8 cellular contexts compared by ENCODE assay signal in genomic region chr11:7251836-7252682, GRCh38. TPM values are rescaled to one million over a fixed set of nuclear protein-coding genes. Genes with fewer than 3 reads are reported as not detected.
A peak's percentile ranks its signal among the peaks of the same experiment; 100 is the strongest.
DNase-seq lines count a peak whose midpoint lies in the region; FAIRE-seq and TF ChIP-seq lines count a peak whose summit lies in the region.

SYT9 (plus strand) TSS chr11:7251904; CDS start chr11:7252187, 283 bp downstream.

- no peak within 1 kb of the TSS for H3K9ac ChIP-seq in keratinocyte (ENCODE audit: control insufficient read depth, extremely low read depth, insufficient read depth, low read length)
- H3K9ac ChIP-seq in smooth muscle cell (ENCODE audit: low read depth): no peak within 1 kb of the TSS

- H3K4me1 ChIP-seq in keratinocyte (ENCODE audit: control insufficient read depth, extremely low read depth, insufficient read depth, low read length) (no peaks in the 10 kb centered on the region), smooth muscle cell (ENCODE audit: low read depth) (peaks cover 9% of the 10 kb centered on the region)

- peak within 1 kb of the TSS; percentile 33 for H3K27ac ChIP-seq in caudate nucleus (ENCODE audit: low read depth, low read length)
- no peak within 1 kb of the TSS for H3K27ac ChIP-seq in keratinocyte (ENCODE audit: control insufficient read depth, insufficient read depth, low read length)
- H3K27ac ChIP-seq in smooth muscle cell (ENCODE audit: low read depth): no peak within 1 kb of the TSS

- H2AFZ ChIP-seq in keratinocyte (ENCODE audit: control insufficient read depth, low read length) (peak within 1 kb of the TSS; percentile 78), smooth muscle cell (ENCODE audit: low read depth) (peak within 1 kb of the TSS; percentile 83)

- no peaks in the 10 kb centered on the region for H3K9me3 ChIP-seq in keratinocyte (ENCODE audit: control insufficient read depth, low read depth, low read length)
- H3K9me3 ChIP-seq in smooth muscle cell (replicated peaks; ENCODE audit: low read depth): no peaks in the 10 kb centered on the region

- H4K20me1 ChIP-seq in keratinocyte (ENCODE audit: control insufficient read depth, extremely low read depth, insufficient read depth, low read length) (no peaks in the 10 kb centered on the region), smooth muscle cell (ENCODE audit: low read depth) (no peaks in the 10 kb centered on the region)

- H3K4me3 ChIP-seq in keratinocyte (ENCODE audit: control insufficient read depth in 2 of 3, extremely low read depth in 1 of 3, insufficient read depth in 2 of 3, low read depth in 1 of 3, low read length in 3 of 3): peak within 1 kb of the TSS; percentile 38 to 59 (median 57)
- H3K4me3 ChIP-seq in smooth muscle cell: peak within 1 kb of the TSS; percentile 71

- FAIRE-seq in keratinocyte (lab: Jason Lieb, UNC): no peak

- H3K79me2 ChIP-seq in keratinocyte (ENCODE audit: control insufficient read depth, insufficient read depth, low read length) (no peaks in the 10 kb centered on the region), smooth muscle cell (ENCODE audit: low read depth) (no peaks in the 10 kb centered on the region)

- peaks cover 31% of the 10 kb centered on the region for H3K27me3 ChIP-seq in keratinocyte (ENCODE audit: control insufficient read depth, extremely low read depth, insufficient read depth, low read length)
- H3K27me3 ChIP-seq in smooth muscle cell (ENCODE audit: low read depth): peaks cover 83% of the 10 kb centered on the region

- TF ChIP-seq CTCF in GM20000 (IDR thresholded peaks at IDR 0.05; ENCODE audit: extremely low read depth, missing control alignments): no peak
- peak in 1 of 3 experiments; percentile 3 for TF ChIP-seq CTCF in keratinocyte (optimal IDR thresholded peaks at IDR 0.05 in 1 of 3, IDR thresholded peaks at IDR 0.05 in 1 of 3, conservative IDR thresholded peaks at IDR 0.05 in 1 of 3; ENCODE audit: extremely low read depth in 1 of 3, insufficient read depth in 2 of 3, low read length in 3 of 3)
- no peak for TF ChIP-seq CTCF in smooth muscle cell (IDR thresholded peaks at IDR 0.05; ENCODE audit: borderline replicate concordance, insufficient read depth, poor library complexity, severe bottlenecking)

- H3K4me2 ChIP-seq in keratinocyte (ENCODE audit: control insufficient read depth, extremely low read depth, insufficient read depth, low read depth, low read length): peak within 1 kb of the TSS; percentile 71
- peak within 1 kb of the TSS; percentile 97 for H3K4me2 ChIP-seq in smooth muscle cell

- dilution Hi-C loops in keratinocyte (cut with MboI; ENCODE audit: extremely low pct_ligation_motif_present, low sequenced_read_pairs): no loop called here

- H3F3A ChIP-seq in smooth muscle cell (ENCODE audit: low read depth): no peaks in the 10 kb centered on the region

- DNase-seq in C1 segment of cervical spinal cord (lab: John Stamatoyannopoulos, UW) (peak in 13 of 14 donors; percentile 59 to 91 (median 77)), GM20000 (ENCODE audit: low spot score) (peak; percentile 68), NCI-H510A (lab: John Stamatoyannopoulos, UW) (peak; percentile 50), caudate nucleus (lab: John Stamatoyannopoulos, UW) (peak in 58 of 61 donors; percentile 22 to 88 (median 68)), keratinocyte (ENCODE audit: low read depth, low spot score) (no peak), smooth muscle cell (lab: John Stamatoyannopoulos, UW; ENCODE audit: unreplicated experiment) (no peak), GDM1 (lab: John Stamatoyannopoulos, UW) (no peak)
- DNase-seq in activated CD4-positive, CD25-positive, alpha-beta regulatory T cell (lab: John Stamatoyannopoulos, UW): no peak

- 3% methylated on average over 60 of the region's 84 CpGs for WGBS in smooth muscle cell (ENCODE audit: low lambda C conversion rate)

- no peaks in the 10 kb centered on the region for H3K36me3 ChIP-seq in keratinocyte (ENCODE audit: control insufficient read depth in 2 of 2, extremely low read depth in 1 of 2, insufficient read depth in 2 of 2, low read length in 2 of 2)
- H3K36me3 ChIP-seq in smooth muscle cell (ENCODE audit: low read depth): no peaks in the 10 kb centered on the region

- H3K9me1 ChIP-seq in keratinocyte (ENCODE audit: control insufficient read depth, extremely low read depth, insufficient read depth, low read length): no peaks in the 10 kb centered on the region

RNA-seq across cellular contexts. Expression of gene SYT9, which starts in this region (rescaled TPM):
- polyA plus RNA-seq in keratinocyte (not detected in 3 replicates), smooth muscle cell (0.06 TPM in 1 of 2 replicates, not detected in the other)
- polyA plus RNA-seq in keratinocyte (2011; ENCODE audit: low read depth): not detected
- polyA plus RNA-seq in keratinocyte (2011; cell fraction: cytosol; rRNA removed): not detected in 2 replicates
- polyA plus RNA-seq in keratinocyte (2011; cell fraction: nucleus; rRNA removed): not detected in 2 replicates
- polyA plus RNA-seq in keratinocyte (2012; ENCODE audit: low replicate concordance): not detected in 2 replicates
- not detected in 3 replicates for polyA minus RNA-seq in keratinocyte
- polyA minus RNA-seq in keratinocyte (2011; cell fraction: cytosol; rRNA and poly(A)+ RNA removed): not detected
- polyA minus RNA-seq in keratinocyte (2011; cell fraction: nucleus; rRNA and poly(A)+ RNA removed): not detected in 2 replicates
- total RNA-seq in smooth muscle cell: 0.45 TPM in 1 of 2 replicates, not detected in the other

Comparison
In these comparisons a context has a peak if more than half of its experiments do, and no peak if none do; other contexts are left out.
1. DNase-seq: peak in C1 segment of cervical spinal cord (13 of 14), GM20000 (single experiment), NCI-H510A (single experiment) and caudate nucleus (58 of 61); none in keratinocyte (single experiment), smooth muscle cell (single experiment), GDM1 (single experiment) and activated CD4-positive, CD25-positive, alpha-beta regulatory T cell (0 of 4).